15 cellular contexts compared by ENCODE assay signal in genomic region chr12:77113971-77114370, GRCh38. TPM values are rescaled to one million over a fixed set of nuclear protein-coding genes. Genes with fewer than 3 reads are reported as not detected.
"Had no signal": no experiment of that assay in that cellular context is flagged by ENCODE, and none has a peak within 500 bp of the region (broad histone marks: within the 10 kb centered on the region; RNA-seq: fewer than 3 reads in every experiment).

No MANE protein-coding gene starts in this region.

- H3K36me3 ChIP-seq: ascending aorta, colonic mucosa, neural progenitor cell, pancreas, WERI-Rb-1 had no signal

- H3K27me3 ChIP-seq: ascending aorta, colonic mucosa, hepatocyte, neural progenitor cell, pancreas had no signal

- H3K27ac ChIP-seq: ascending aorta, colonic mucosa, hepatocyte, neural progenitor cell, pancreas, WERI-Rb-1 had no signal

- H3K27me3 Mint-ChIP-seq: activated CD8-positive, alpha-beta T cell treated with anti-CD3 and anti-CD28 coated beads for 36 hours had no signal

- H3K4me3 Mint-ChIP-seq: activated CD8-positive, alpha-beta T cell treated with anti-CD3 and anti-CD28 coated beads for 36 hours; activated T-cell treated with anti-CD3 and anti-CD28 coated beads, Interleukin-2, amount 50 U/mL, for 72 hours; mesothelial cell of epicardium; neural progenitor cell had no signal

- H3K4me1 Mint-ChIP-seq: mesothelial cell of epicardium had no signal

- DNase-seq: activated CD4-positive, alpha-beta T cell treated with anti-CD3 and anti-CD28 coated beads for 4 hours; activated CD8-positive, alpha-beta memory T cell treated with anti-CD3 and anti-CD28 coated beads, Interleukin-2, amount 50 U/mL, for 4 hours; activated CD8-positive, alpha-beta T cell treated with anti-CD3 and anti-CD28 coated beads for 36 hours; activated T-cell treated with anti-CD3 and anti-CD28 coated beads, Interleukin-2, amount 50 U/mL, for 72 hours; caudate nucleus; colonic mucosa; effector CD8-positive, alpha-beta T cell; pancreas; small intestine; T1000; WERI-Rb-1 had no signal

- H3K36me3 Mint-ChIP-seq: mesothelial cell of epicardium, neural progenitor cell had no signal

- ATAC-seq: activated CD8-positive, alpha-beta T cell treated with anti-CD3 and anti-CD28 coated beads for 36 hours; activated T-cell treated with anti-CD3 and anti-CD28 coated beads, Interleukin-2, amount 50 U/mL, for 72 hours; pancreas had no signal

- H3K4me3 ChIP-seq: ascending aorta, colonic mucosa, hepatocyte, neural progenitor cell, pancreas had no signal

- H3K27ac Mint-ChIP-seq: activated CD8-positive, alpha-beta T cell treated with anti-CD3 and anti-CD28 coated beads for 36 hours; activated T-cell treated with anti-CD3 and anti-CD28 coated beads, Interleukin-2, amount 50 U/mL, for 72 hours; mesothelial cell of epicardium; neural progenitor cell had no signal

RNA-seq across cellular contexts. Expression of gene E2F7, which starts 48.6 kb away (rescaled TPM):
- total RNA-seq: ascending aorta had no signal
